Comparison of ENCODE assay signal across 1 cellular context in genomic region chr5:129899454-129899853, GRCh38.
TF ChIP-seq lines count a peak whose summit lies in the region.

No MANE protein-coding gene starts in this region.

TF ChIP-seq in SK-N-SH treated with all-trans-retinoic acid at 6 μM for 48 hours, 23 proteins besides CTCF, POLR2A, EP300 and RAD21 (continued from another document):
- TF ChIP-seq TSHZ2 (CRISPR knock-in tag; IDR thresholded peaks at IDR 0.05) = no peak
- TF ChIP-seq ZNF8 (CRISPR knock-in tag; IDR thresholded peaks at IDR 0.05) = no peak
- TF ChIP-seq BACH2 (CRISPR knock-in tag; IDR thresholded peaks at IDR 0.05; ENCODE audit: borderline replicate concordance) = no peak
- no peak for TF ChIP-seq ZNF565 (CRISPR knock-in tag; conservative IDR thresholded peaks at IDR 0.05; ENCODE audit: low read depth)
- TF ChIP-seq SNAI2 (CRISPR knock-in tag; IDR thresholded peaks at IDR 0.05) = no peak
- no peak for TF ChIP-seq ESRRG (CRISPR knock-in tag; IDR thresholded peaks at IDR 0.05)
- TF ChIP-seq ISL1 (CRISPR knock-in tag; IDR thresholded peaks at IDR 0.05) = no peak
- TF ChIP-seq RARB (CRISPR knock-in tag; IDR thresholded peaks at IDR 0.05) = no peak
- no peak for TF ChIP-seq CSRNP3 (CRISPR knock-in tag; IDR thresholded peaks at IDR 0.05)
- TF ChIP-seq TCF4 (CRISPR knock-in tag; IDR thresholded peaks at IDR 0.05; ENCODE audit: borderline replicate concordance) = no peak
- TF ChIP-seq CREB5 (CRISPR knock-in tag; IDR thresholded peaks at IDR 0.05; ENCODE audit: low read depth) = no peak
- TF ChIP-seq CSDC2 (CRISPR knock-in tag; IDR thresholded peaks at IDR 0.05) = no peak
- TF ChIP-seq PATZ1 (CRISPR knock-in tag; IDR thresholded peaks at IDR 0.05; ENCODE audit: borderline replicate concordance) = no peak
- TF ChIP-seq ZFP3 (CRISPR knock-in tag; IDR thresholded peaks at IDR 0.05) = no peak
